Comparison of ENCODE assay signal across 11 cellular contexts in genomic region chr9:109329274-109330258, GRCh38. TPM values are rescaled to one million over a fixed set of nuclear protein-coding genes. Genes with fewer than 3 reads are reported as not detected.
DNase-seq lines count a peak whose midpoint lies in the region; ATAC-seq, FAIRE-seq and TF ChIP-seq lines count a peak whose summit lies in the region.
"Had no signal": no experiment of that assay in that cellular context is flagged by ENCODE, and none has a peak within 500 bp of the region (broad histone marks: within the 10 kb centered on the region; RNA-seq: fewer than 3 reads in every experiment).

No MANE protein-coding gene starts in this region.

- H3K4me3 ChIP-seq in endocrine pancreas (ENCODE audit: control insufficient read depth, insufficient read depth, low read length), result no peak overlapping the region
- H3K4me3 ChIP-seq in mucosa of rectum (ENCODE audit: low read length in 2 of 2), result peak overlapping the region in 1 of 2 donors; percentile 31

- DNase-seq in AG08396 (ENCODE audit: low spot score) (peak; percentile 76), NCI-H187 (lab: John Stamatoyannopoulos, UW) (peak; percentile 29 to 33), D721Med (ENCODE audit: insufficient read length, low spot score) (no peak)
- no peak for DNase-seq in activated T-cell treated with anti-CD3 and anti-CD28 coated beads, Interleukin-2, amount 50 U/mL, for 4 hours
- DNase-seq in activated T-cell treated with anti-CD3 and anti-CD28 coated beads, Interleukin-2, amount 50 U/mL, for 48 hours, result no peak
- DNase-seq: activated naive CD8-positive, alpha-beta T cell treated with anti-CD3 and anti-CD28 coated beads, Interleukin-2, amount 10 ng/mL, durations not matched to agents 7 days and 5 days; SIG-M5 had no signal

- H3K27me3 ChIP-seq in endocrine pancreas (ENCODE audit: control insufficient read depth, insufficient read depth, low read length) (no peaks in the 10 kb centered on the region), mucosa of rectum (ENCODE audit: control insufficient read depth in 2 of 2, insufficient read depth in 2 of 2, low read length in 2 of 2) (no peaks in the 10 kb centered on the region)

- H3K9ac ChIP-seq in endocrine pancreas (ENCODE audit: control insufficient read depth, insufficient read depth, low read length) (peak overlapping the region; percentile 21), mucosa of rectum (ENCODE audit: low read depth in 1 of 2, low read length in 2 of 2) (peak overlapping the region; percentile 41 to 47)

- H3K27ac ChIP-seq in mucosa of rectum (ENCODE audit: low read depth in 2 of 2, low read length in 2 of 2), result peak overlapping the region; percentile 63 to 72

- no peaks in the 10 kb centered on the region for H3K4me1 Mint-ChIP-seq in activated T-cell treated with anti-CD3 and anti-CD28 coated beads, Interleukin-2, amount 50 U/mL, for 4 hours (ENCODE audit: low read depth)
- H3K4me1 Mint-ChIP-seq: activated naive CD8-positive, alpha-beta T cell treated with anti-CD3 and anti-CD28 coated beads, Interleukin-2, amount 10 ng/mL, durations not matched to agents 7 days and 5 days had no signal

- no peaks in the 10 kb centered on the region for H3K4me1 ChIP-seq in endocrine pancreas (ENCODE audit: control insufficient read depth, insufficient read depth, low read length)
- peaks cover 0 to 26% of the 10 kb centered on the region in 2 donors for H3K4me1 ChIP-seq in mucosa of rectum (ENCODE audit: control insufficient read depth in 2 of 2, insufficient read depth in 2 of 2, low read length in 2 of 2)

- H3K36me3 ChIP-seq in endocrine pancreas (ENCODE audit: control insufficient read depth, insufficient read depth, low read length) (no peaks in the 10 kb centered on the region), mucosa of rectum (ENCODE audit: control insufficient read depth in 2 of 2, insufficient read depth in 2 of 2, low read length in 2 of 2) (no peaks in the 10 kb centered on the region)

- H3K36me3 Mint-ChIP-seq in activated T-cell treated with anti-CD3 and anti-CD28 coated beads, Interleukin-2, amount 50 U/mL, for 4 hours (ENCODE audit: insufficient read depth), result no peaks in the 10 kb centered on the region
- H3K36me3 Mint-ChIP-seq: activated naive CD8-positive, alpha-beta T cell treated with anti-CD3 and anti-CD28 coated beads, Interleukin-2, amount 10 ng/mL, durations not matched to agents 7 days and 5 days had no signal

- H3K9me3 Mint-ChIP-seq in activated T-cell treated with anti-CD3 and anti-CD28 coated beads, Interleukin-2, amount 50 U/mL, for 4 hours, result no peaks in the 10 kb centered on the region
- H3K9me3 Mint-ChIP-seq: activated naive CD8-positive, alpha-beta T cell treated with anti-CD3 and anti-CD28 coated beads, Interleukin-2, amount 10 ng/mL, durations not matched to agents 7 days and 5 days; nephron had no signal

- no peak overlapping the region for H3K4me3 Mint-ChIP-seq in activated T-cell treated with anti-CD3 and anti-CD28 coated beads, Interleukin-2, amount 50 U/mL, for 4 hours
- H3K4me3 Mint-ChIP-seq: activated naive CD8-positive, alpha-beta T cell treated with anti-CD3 and anti-CD28 coated beads, Interleukin-2, amount 10 ng/mL, durations not matched to agents 7 days and 5 days; nephron had no signal

- H3K9me3 ChIP-seq in endocrine pancreas (ENCODE audit: control insufficient read depth, low read length), result no peaks in the 10 kb centered on the region
- no peaks in the 10 kb centered on the region for H3K9me3 ChIP-seq in mucosa of rectum (ENCODE audit: control insufficient read depth in 2 of 2, low read length in 2 of 2)

- peaks cover 15% of the 10 kb centered on the region for H3K27me3 Mint-ChIP-seq in activated T-cell treated with anti-CD3 and anti-CD28 coated beads, Interleukin-2, amount 50 U/mL, for 4 hours (ENCODE audit: low read depth)

- ATAC-seq in activated T-cell treated with anti-CD3 and anti-CD28 coated beads, Interleukin-2, amount 50 U/mL, for 4 hours, result no peak
- no peak for ATAC-seq in GM18868 (IDR thresholded peaks at IDR 0.05; ENCODE audit: unreplicated experiment)

- TF ChIP-seq CTCF in D721Med (IDR thresholded peaks at IDR 0.05; ENCODE audit: insufficient read depth, missing control alignments), result no peak

- no peak for FAIRE-seq in D721Med (lab: Jason Lieb, UNC)

RNA-seq across cellular contexts. Expression of gene EPB41L4B, which starts 8.7 kb away (rescaled TPM):
- under 1 TPM; 0.11 to 0.33 (median 0.24) TPM for total RNA-seq in activated T-cell treated with anti-CD3 and anti-CD28 coated beads, Interleukin-2, amount 50 U/mL, for 4 hours
- total RNA-seq: activated naive CD8-positive, alpha-beta T cell treated with anti-CD3 and anti-CD28 coated beads, Interleukin-2, amount 10 ng/mL, durations not matched to agents 7 days and 5 days had no signal

Comparison
In these comparisons a context has a peak if more than half of its experiments do, and no peak if none do; other contexts are left out.
1. DNase-seq: peak in AG08396 (single experiment) and NCI-H187 (2 of 2); none in D721Med (single experiment), activated T-cell treated with anti-CD3 and anti-CD28 coated beads, Interleukin-2, amount 50 U/mL, for 4 hours (single experiment) and activated T-cell treated with anti-CD3 and anti-CD28 coated beads, Interleukin-2, amount 50 U/mL, for 48 hours (0 of 2).